ENCODE assay signal across 11 cellular contexts in the genomic region with DNA sequence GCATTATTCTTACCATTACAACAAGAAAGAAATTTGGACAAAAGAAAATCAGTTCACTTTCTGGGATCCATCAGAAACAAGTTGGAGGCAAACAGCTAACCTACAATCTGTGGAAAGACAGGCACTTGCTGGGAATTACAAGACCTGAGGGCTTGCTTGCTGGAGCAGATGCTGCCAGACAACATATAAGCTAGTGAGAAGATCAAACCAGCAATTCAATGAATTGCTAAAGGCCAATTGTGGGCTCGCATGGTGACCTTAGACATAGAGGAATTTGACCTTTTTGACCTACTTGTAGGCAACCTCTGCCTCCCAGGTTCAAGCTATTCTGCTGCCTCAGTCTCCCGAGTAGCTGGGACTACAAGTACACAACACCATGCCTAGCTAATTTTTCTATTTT.
"Had no signal": no experiment of that assay in that cellular context is flagged by ENCODE, and none has a peak within 500 bp of the region (broad histone marks: within the 10 kb centered on the region; RNA-seq: fewer than 3 reads in every experiment).

No MANE protein-coding gene starts in this region.

- H3K4me3 Mint-ChIP-seq: GM23338, H9, HFFc6 had no signal

- DNase-seq: GM23248, GOT3, H7, H9, HCEC 1CT, HFFc6 had no signal

- H3K36me3 ChIP-seq: HAP-1 had no signal

- H3K9me3 ChIP-seq: HAP-1 had no signal

- H3K9ac ChIP-seq: GM23248 had no signal

- H3K27ac Mint-ChIP-seq: GM23338, H9, HFFc6 had no signal

- H3K4me3 ChIP-seq: GM23248, GM23338, HAP-1 had no signal

- H3K4me1 Mint-ChIP-seq: GM23338 had no signal

- H3K27ac ChIP-seq: GM23248 had no signal

- H3K4me2 ChIP-seq: GM23338 had no signal

- H3K9me3 Mint-ChIP-seq: GM23338, H9 had no signal

- H2AFZ ChIP-seq: GM23248, GM23338 had no signal

- ATAC-seq: GM23338, HCT116 had no signal

- FAIRE-seq: H1, H54 had no signal
